Comparison of ENCODE assay signal across 8 cellular contexts in genomic region chr14:32259368-32260013, GRCh38. TPM values are rescaled to one million over a fixed set of nuclear protein-coding genes. Genes with fewer than 3 reads are reported as not detected.
DNase-seq lines count a peak whose midpoint lies in the region; ATAC-seq and TF ChIP-seq lines count a peak whose summit lies in the region.

No MANE protein-coding gene starts in this region.

- H3K4me1 ChIP-seq in BE2C (peaks cover 16% of the 10 kb centered on the region), fibroblast of lung (ENCODE audit: control insufficient read depth, extremely low read depth, insufficient read depth, low read length) (no peaks in the 10 kb centered on the region)

- H3K27me3 ChIP-seq in BE2C (no peaks in the 10 kb centered on the region), fibroblast of lung (ENCODE audit: control insufficient read depth, insufficient read depth, low read length) (no peaks in the 10 kb centered on the region)

- H3K9ac ChIP-seq in fibroblast of lung (ENCODE audit: insufficient read depth, low read length): no peak overlapping the region

- TF ChIP-seq CTCF in BE2C (IDR thresholded peaks at IDR 0.05; ENCODE audit: low read depth, low read length): no peak
- no peak for TF ChIP-seq CTCF in fibroblast of lung (conservative IDR thresholded peaks at IDR 0.05 in 1 of 2, IDR thresholded peaks at IDR 0.05 in 1 of 2; ENCODE audit: low read depth in 1 of 2, low read length in 2 of 2)

- no peak overlapping the region for H3K4me3 ChIP-seq in BE2C (ENCODE audit: low read depth, low read length)
- no peak overlapping the region for H3K4me3 ChIP-seq in fibroblast of lung (replicated peaks in 1 of 4; ENCODE audit: control extremely low read depth in 1 of 4, insufficient read depth in 1 of 4, low read depth in 3 of 4, low read length in 4 of 4)

- H4K20me1 ChIP-seq in fibroblast of lung (ENCODE audit: control insufficient read depth, extremely low read depth, insufficient read depth, low read length): no peaks in the 10 kb centered on the region

- DNase-seq in BE2C (peak; percentile 63), NCI-H446 treated with DMSO at 0.1 percent for 48 hours (lab: John Stamatoyannopoulos, UW) (peak; percentile 22), fibroblast of lung (ENCODE audit: low read depth in 2 of 2) (peak; percentile 42 to 82), ecto neural progenitor cell (ENCODE audit: low spot score) (no peak), GOT3 (lab: John Stamatoyannopoulos, UW) (no peak), NCI-H2171 treated with DMSO at 0.1 percent for 48 hours (lab: John Stamatoyannopoulos, UW) (no peak)

- no peak overlapping the region for H3K27ac ChIP-seq in fibroblast of lung (ENCODE audit: insufficient read depth, low read length)

- H3K9me3 ChIP-seq in BE2C: no peaks in the 10 kb centered on the region
- H3K9me3 ChIP-seq in fibroblast of lung (ENCODE audit: control insufficient read depth, insufficient read depth, low read depth, low read length): no peaks in the 10 kb centered on the region

- no peak overlapping the region for H3K4me2 ChIP-seq in fibroblast of lung (ENCODE audit: extremely low read depth, insufficient read depth, low read length)

- H3K79me2 ChIP-seq in fibroblast of lung (ENCODE audit: control insufficient read depth, insufficient read depth, low read length): no peaks in the 10 kb centered on the region

- H2AFZ ChIP-seq in fibroblast of lung (ENCODE audit: low read length): no peak overlapping the region

- peak; percentile 77 for ATAC-seq in GM18867 (IDR thresholded peaks at IDR 0.05; ENCODE audit: unreplicated experiment)
- peak; percentile 88 for ATAC-seq in HG02884 (IDR thresholded peaks at IDR 0.05; ENCODE audit: unreplicated experiment)

- no peaks in the 10 kb centered on the region for H3K36me3 ChIP-seq in BE2C
- H3K36me3 ChIP-seq in fibroblast of lung (ENCODE audit: control insufficient read depth, insufficient read depth, low read length): no peaks in the 10 kb centered on the region

RNA-seq across cellular contexts. Expression of gene RNU6-8, which starts 56.4 kb away (rescaled TPM):
- not detected for polyA plus RNA-seq in BE2C (2012; ENCODE audit: insufficient read depth, insufficient read length, low read depth)
- total RNA-seq in fibroblast of lung: not detected in 2 replicates
- not detected in 2 replicates for polyA plus RNA-seq in fibroblast of lung
- polyA plus RNA-seq in fibroblast of lung (2012): not detected in 2 replicates
- not detected in 2 replicates for polyA minus RNA-seq in fibroblast of lung (ENCODE audit: low replicate concordance)

RNA-seq across cellular contexts. Expression of gene RNU6-7, which starts 57.6 kb away (rescaled TPM):
- polyA plus RNA-seq in BE2C (2012; ENCODE audit: insufficient read depth, insufficient read length, low read depth): not detected
- not detected in 2 replicates for total RNA-seq in fibroblast of lung
- polyA plus RNA-seq in fibroblast of lung: not detected in 2 replicates
- not detected in 2 replicates for polyA plus RNA-seq in fibroblast of lung (2012)
- polyA minus RNA-seq in fibroblast of lung (ENCODE audit: low replicate concordance): not detected in 2 replicates

Comparison
In these comparisons a context has a peak if more than half of its experiments do, and no peak if none do; other contexts are left out.
1. DNase-seq: peak in BE2C (single experiment), NCI-H446 treated with DMSO at 0.1 percent for 48 hours (single experiment) and fibroblast of lung (2 of 2); none in ecto neural progenitor cell (single experiment), GOT3 (single experiment) and NCI-H2171 treated with DMSO at 0.1 percent for 48 hours (single experiment).